In genomic region chr6:132505158-132505557, GRCh38 we compare ENCODE assay signal across 30 cellular contexts. TPM values are rescaled to one million over a fixed set of nuclear protein-coding genes. Genes with fewer than 3 reads are reported as not detected.
DNase-seq lines count a peak whose midpoint lies in the region; ATAC-seq, FAIRE-seq and TF ChIP-seq lines count a peak whose summit lies in the region.
"Had no signal": no experiment of that assay in that cellular context is flagged by ENCODE, and none has a peak within 500 bp of the region (broad histone marks: within the 10 kb centered on the region; RNA-seq: fewer than 3 reads in every experiment).

No MANE protein-coding gene starts in this region.

- H2BK120ac ChIP-seq in H9 (ENCODE audit: low read depth, low read length, poor library complexity, severe bottlenecking): no peak overlapping the region

- H4K5ac ChIP-seq in H9 (ENCODE audit: insufficient read length, low read depth, low read length): no peak overlapping the region

- ATAC-seq in GM21515 (IDR thresholded peaks at IDR 0.05; ENCODE audit: unreplicated experiment) (peak; percentile 49), HG03457 (IDR thresholded peaks at IDR 0.05; ENCODE audit: unreplicated experiment) (no peak)
- ATAC-seq: activated naive CD8-positive, alpha-beta T cell treated with anti-CD3 and anti-CD28 coated beads, Interleukin-2, amount 50 U/mL, for 24 hours; HCT116; lower lobe of right lung; naive thymus-derived CD8-positive, alpha-beta T cell had no signal

- peak overlapping the region; percentile 20; the same call in 1 of the 2 replicates for H3K4me2 ChIP-seq in OCI-LY1 (ENCODE audit: low read length)
- no peak overlapping the region for H3K4me2 ChIP-seq in H9 (ENCODE audit: insufficient read depth, insufficient read length, low read length)

- H3K9me2 ChIP-seq in OCI-LY1 (ENCODE audit: low read depth, low read length): no peaks in the 10 kb centered on the region

- H2AK5ac ChIP-seq in H9 (ENCODE audit: insufficient read length, low read length): no peak overlapping the region

- peaks cover 5% of the 10 kb centered on the region for H3K79me1 ChIP-seq in H9 (ENCODE audit: insufficient read depth, low read depth, low read length, poor library complexity, severe bottlenecking)

- FAIRE-seq in GM12892 (lab: Jason Lieb, UNC): peak; percentile 84
- FAIRE-seq: frontal cortex, keratinocyte had no signal

- H3F3A ChIP-seq in OCI-LY1 (ENCODE audit: insufficient read depth, low read length): no peaks in the 10 kb centered on the region

- TF ChIP-seq POLR2A in GM12892 (IDR thresholded peaks at IDR 0.05; ENCODE audit: low read depth, low read length): no peak

- H3K4me3 ChIP-seq in OCI-LY1 (ENCODE audit: low read depth, low read length, poor library complexity, severe bottlenecking) (peak overlapping the region; percentile 25), endodermal cell (ENCODE audit: low read length) (no peak overlapping the region)
- H3K4me3 ChIP-seq: lower lobe of right lung had no signal

- TF ChIP-seq CTCF in OCI-LY1 (IDR thresholded peaks at IDR 0.05; ENCODE audit: low read length): no peak
- TF ChIP-seq CTCF in H9 (conservative IDR thresholded peaks at IDR 0.05): no peak
- TF ChIP-seq CTCF in endodermal cell (conservative IDR thresholded peaks at IDR 0.05): no peak

- H3K27ac ChIP-seq in OCI-LY1 (ENCODE audit: low read depth, low read length, poor library complexity, severe bottlenecking) (peak overlapping the region; percentile 60), H9 (ENCODE audit: insufficient read length, low read depth, low read length) (no peak overlapping the region), endodermal cell (ENCODE audit: low read depth, low read length) (no peak overlapping the region)
- H3K27ac ChIP-seq: brain microvascular endothelial cell, C4-2B, lower lobe of right lung, RWPE1 had no signal

- no peak overlapping the region for H4K8ac ChIP-seq in H9 (replicated peaks; ENCODE audit: insufficient read length, low read depth, low read length)

- H3K79me2 ChIP-seq in OCI-LY1 (ENCODE audit: insufficient read depth, low read length) (peaks cover 65% of the 10 kb centered on the region), H9 (ENCODE audit: insufficient read depth, low read length) (peaks cover 3% of the 10 kb centered on the region; the same call in 1 of the 2 replicates)

- no peaks in the 10 kb centered on the region for H3K27me3 ChIP-seq in OCI-LY1 (ENCODE audit: insufficient read depth, low read length)
- H3K27me3 ChIP-seq in H9 (ENCODE audit: insufficient read depth, low read length): no peaks in the 10 kb centered on the region
- H3K27me3 ChIP-seq in endodermal cell (ENCODE audit: control insufficient read depth, insufficient read depth, low read length, poor library complexity, severe bottlenecking): no peaks in the 10 kb centered on the region
- H3K27me3 ChIP-seq: brain microvascular endothelial cell had no signal

- no peaks in the 10 kb centered on the region for H3K23me2 ChIP-seq in H9 (ENCODE audit: insufficient read length, low read depth, low read length, poor library complexity, severe bottlenecking)

- H4K20me1 ChIP-seq in OCI-LY1 (ENCODE audit: insufficient read depth, low read length) (no peaks in the 10 kb centered on the region), H9 (ENCODE audit: control insufficient read depth, insufficient read depth, insufficient read length) (no peaks in the 10 kb centered on the region)

- H3K56ac ChIP-seq in H9 (ENCODE audit: insufficient read length, low read depth, low read length): no peak overlapping the region

- H3K9me3 ChIP-seq in OCI-LY1 (ENCODE audit: low read length): no peaks in the 10 kb centered on the region
- no peaks in the 10 kb centered on the region for H3K9me3 ChIP-seq in H9 (ENCODE audit: control insufficient read depth, low read depth, low read length)
- no peaks in the 10 kb centered on the region for H3K9me3 ChIP-seq in endodermal cell (ENCODE audit: control insufficient read depth, low read length)
- H3K9me3 ChIP-seq: lower lobe of right lung had no signal

- H3K9me3 Mint-ChIP-seq in H9 (no peaks in the 10 kb centered on the region), endodermal cell (no peaks in the 10 kb centered on the region)
- H3K9me3 Mint-ChIP-seq: activated naive CD8-positive, alpha-beta T cell treated with anti-CD3 and anti-CD28 coated beads, Interleukin-2, amount 50 U/mL, for 24 hours; activated T-helper 2 cell treated with anti-CD3 and anti-CD28 coated beads, Interferon-gamma antibody, Interleukin-2, Interleukin-4, amounts not matched to agents 10 μg/mL and 5 μg/mL and 100 μg/mL, durations not matched to agents 14 hours and 24 hours and 36 hours; dendritic cell treated with granulocyte-macrophage colony-stimulating factor and Interleukin-4, amounts not matched to agents 40 ng/mL and 50 ng/mL, for 4 days; naive thymus-derived CD8-positive, alpha-beta T cell had no signal

- no peak overlapping the region for H3K4ac ChIP-seq in H9 (ENCODE audit: low read depth, low read length)

- no peak overlapping the region for H2BK20ac ChIP-seq in H9 (ENCODE audit: low read depth, low read length, poor library complexity, severe bottlenecking)

- H2BK5ac ChIP-seq in H9 (ENCODE audit: insufficient read length, low read length): no peak overlapping the region

- no peak overlapping the region for H3K4me3 Mint-ChIP-seq in H9
- H3K4me3 Mint-ChIP-seq in endodermal cell: no peak overlapping the region
- H3K4me3 Mint-ChIP-seq: activated naive CD8-positive, alpha-beta T cell treated with anti-CD3 and anti-CD28 coated beads, Interleukin-2, amount 50 U/mL, for 24 hours; dendritic cell treated with granulocyte-macrophage colony-stimulating factor and Interleukin-4, amounts not matched to agents 40 ng/mL and 50 ng/mL, for 4 days had no signal

- WGBS in H9 (ENCODE audit: extremely low coverage, insufficient read length, low lambda C conversion rate): no CpG with 5 or more reads among the region's 1 CpG
- 83 to 100% methylated on average over 1 of the region's 1 CpG for WGBS in endodermal cell (ENCODE audit: insufficient coverage in 1 of 2, insufficient read length in 1 of 2), 2 experiments

- peaks cover 0 to 19% (median 16%) of the 10 kb centered on the region in 3 experiments; a peak in 6 of 7 replicates for H3K36me3 Mint-ChIP-seq in H9 (ENCODE audit: insufficient read depth in 1 of 3, low read depth in 3 of 3)
- H3K36me3 Mint-ChIP-seq in endodermal cell (ENCODE audit: low read depth): peaks cover 28% of the 10 kb centered on the region

- H3K23ac ChIP-seq in H9 (ENCODE audit: insufficient read length, low read depth, low read length): no peak overlapping the region

- no peak for DNase-seq in GM12892 (ENCODE audit: insufficient read length)
- peak; percentile 38 for DNase-seq in myocyte (ENCODE audit: low read depth)
- no peak for DNase-seq in middle frontal gyrus (ENCODE audit: extremely low spot score, low spot score)
- no peak for DNase-seq in H9
- no peak for DNase-seq in endodermal cell
- DNase-seq: activated CD4-positive, alpha-beta T cell treated with anti-CD3 and anti-CD28 coated beads for 4 hours; activated naive CD8-positive, alpha-beta T cell treated with anti-CD3 and anti-CD28 coated beads, Interleukin-2, amount 50 U/mL, for 24 hours; brain microvascular endothelial cell; DMS 273 treated with DMSO at 0.1 percent for 48 hours; erythroblast; GF-D8; KBM-7; lower lobe of right lung; naive thymus-derived CD8-positive, alpha-beta T cell; NCI-H2029; NCI-H446 treated with DMSO at 0.1 percent for 48 hours; NK-92 treated with Interleukin-12 subunit alpha and Interleukin-12 subunit beta, amount 100 ng/mL, for 24 hours; SW 1271 had no signal

- no peak overlapping the region for H3K14ac ChIP-seq in H9 (ENCODE audit: insufficient read depth, low read length)

- H3K9ac ChIP-seq in OCI-LY1 (ENCODE audit: low read length) (no peak overlapping the region; the same call in 1 of the 2 replicates), H9 (ENCODE audit: extremely low read depth, insufficient read length, low read length) (no peak overlapping the region), endodermal cell (ENCODE audit: extremely low read depth, low read length, poor library complexity, severe bottlenecking) (no peak overlapping the region)

- no peak overlapping the region for H2BK12ac ChIP-seq in H9 (ENCODE audit: insufficient read length, low read depth, low read length)

- no peak overlapping the region for H3K18ac ChIP-seq in H9 (ENCODE audit: insufficient read length, low read depth, low read length)

- H3K4me1 Mint-ChIP-seq in H9: peaks cover 0 to 6% of the 10 kb centered on the region in 2 experiments; a peak in 1 of 4 replicates
- peaks cover 11% of the 10 kb centered on the region for H3K4me1 Mint-ChIP-seq in endodermal cell

- no peak overlapping the region for H2AFZ ChIP-seq in OCI-LY1 (ENCODE audit: low read length)
- H2AFZ ChIP-seq in H9 (ENCODE audit: low read length): no peak overlapping the region

- no peak overlapping the region for H4K91ac ChIP-seq in H9 (ENCODE audit: insufficient read length, low read depth, low read length)

- no peak overlapping the region for H2BK15ac ChIP-seq in H9 (ENCODE audit: low read depth, low read length)

- H3K4me1 ChIP-seq in OCI-LY1 (ENCODE audit: insufficient read depth, low read length, severe bottlenecking) (peaks cover 80% of the 10 kb centered on the region), H9 (ENCODE audit: insufficient read depth, low read length) (no peaks in the 10 kb centered on the region), endodermal cell (ENCODE audit: control insufficient read depth, insufficient read depth, low read length) (no peaks in the 10 kb centered on the region)

- H3T11ph ChIP-seq in H9 (ENCODE audit: low read length): no peak overlapping the region

- H3K36me3 ChIP-seq in OCI-LY1 (ENCODE audit: insufficient read depth, low read length) (peaks cover 54% of the 10 kb centered on the region), endodermal cell (ENCODE audit: control insufficient read depth, insufficient read depth, low read length) (peaks cover 19% of the 10 kb centered on the region)
- H3K36me3 ChIP-seq: brain microvascular endothelial cell had no signal

- H3K27me3 Mint-ChIP-seq in H9 (ENCODE audit: low read depth): no peaks in the 10 kb centered on the region
- H3K27me3 Mint-ChIP-seq in endodermal cell (ENCODE audit: insufficient read depth): no peaks in the 10 kb centered on the region
- H3K27me3 Mint-ChIP-seq: activated naive CD8-positive, alpha-beta T cell treated with anti-CD3 and anti-CD28 coated beads, Interleukin-2, amount 50 U/mL, for 24 hours; dendritic cell treated with granulocyte-macrophage colony-stimulating factor and Interleukin-4, amounts not matched to agents 40 ng/mL and 50 ng/mL, for 4 days; naive thymus-derived CD8-positive, alpha-beta T cell had no signal

- no peak overlapping the region for H3K27ac Mint-ChIP-seq in H9
- no peak overlapping the region for H3K27ac Mint-ChIP-seq in endodermal cell
- H3K27ac Mint-ChIP-seq: activated naive CD8-positive, alpha-beta T cell treated with anti-CD3 and anti-CD28 coated beads, Interleukin-2, amount 50 U/mL, for 24 hours; activated T-helper 2 cell treated with anti-CD3 and anti-CD28 coated beads, Interferon-gamma antibody, Interleukin-2, Interleukin-4, amounts not matched to agents 10 μg/mL and 5 μg/mL and 100 μg/mL, durations not matched to agents 14 hours and 24 hours and 36 hours; dendritic cell treated with granulocyte-macrophage colony-stimulating factor and Interleukin-4, amounts not matched to agents 40 ng/mL and 50 ng/mL, for 4 days had no signal

RNA-seq across cellular contexts. Expression of gene STX7, which starts 7.8 kb away (rescaled TPM):
- 37.8 TPM for polyA plus RNA-seq in GM12892 (2012; ENCODE audit: missing spikeins)
- 27.3 and 28.3 TPM in 2 replicates for total RNA-seq in myocyte
- polyA plus RNA-seq in myocyte (2012): 28.3 TPM
- total RNA-seq in H9 (2021): 26.8 and 30.0 TPM in 2 replicates
- 10 to 100 TPM; 36.6 to 41.7 TPM for total RNA-seq in endodermal cell
- polyA plus RNA-seq in endodermal cell (2013, experiment 1 of 2): 38.2 TPM
- 34.5 TPM for polyA plus RNA-seq in endodermal cell (2013, experiment 2 of 2)

RNA-seq across cellular contexts. Expression of gene TAAR9, which starts 32.9 kb away (rescaled TPM):
- not detected for polyA plus RNA-seq in GM12892 (2012; ENCODE audit: missing spikeins)
- total RNA-seq in myocyte: not detected in 2 replicates
- polyA plus RNA-seq in myocyte (2012): not detected
- not detected in 2 replicates for total RNA-seq in H9 (2021)
- not detected for total RNA-seq in endodermal cell
- polyA plus RNA-seq in endodermal cell (2013, experiment 1 of 2): not detected
- not detected for polyA plus RNA-seq in endodermal cell (2013, experiment 2 of 2)
- total RNA-seq: activated T-helper 2 cell treated with anti-CD3 and anti-CD28 coated beads, Interferon-gamma antibody, Interleukin-2, Interleukin-4, amounts not matched to agents 10 μg/mL and 5 μg/mL and 100 μg/mL, durations not matched to agents 14 hours and 24 hours and 36 hours; lower lobe of right lung; naive thymus-derived CD8-positive, alpha-beta T cell; posterior vena cava; urinary bladder had no signal
- polyA plus RNA-seq: keratinocyte; naive thymus-derived CD8-positive, alpha-beta T cell; urinary bladder had no signal

RNA-seq across cellular contexts. Expression of gene TAAR8, which starts 47.3 kb away (rescaled TPM):
- polyA plus RNA-seq in GM12892 (2012; ENCODE audit: missing spikeins): not detected
- total RNA-seq in myocyte (not detected in 2 replicates), H9 (2021) (not detected in 2 replicates), endodermal cell (not detected)
- polyA plus RNA-seq in myocyte (2012): not detected
- not detected for polyA plus RNA-seq in endodermal cell (2013, experiment 1 of 2)
- polyA plus RNA-seq in endodermal cell (2013, experiment 2 of 2): not detected
- total RNA-seq: activated T-helper 2 cell treated with anti-CD3 and anti-CD28 coated beads, Interferon-gamma antibody, Interleukin-2, Interleukin-4, amounts not matched to agents 10 μg/mL and 5 μg/mL and 100 μg/mL, durations not matched to agents 14 hours and 24 hours and 36 hours; frontal cortex; lower lobe of right lung; naive thymus-derived CD8-positive, alpha-beta T cell; posterior vena cava; urinary bladder had no signal
- polyA plus RNA-seq: keratinocyte; naive thymus-derived CD8-positive, alpha-beta T cell; urinary bladder had no signal
